In genomic region chr20:23245553-23246128, GRCh38 we compare ENCODE assay signal across 8 cellular contexts.
DNase-seq lines count a peak whose midpoint lies in the region; ATAC-seq, FAIRE-seq and TF ChIP-seq lines count a peak whose summit lies in the region.

No MANE protein-coding gene starts in this region.

- no peak for TF ChIP-seq POLR2A in breast epithelium (IDR thresholded peaks at IDR 0.05)
- no peak for TF ChIP-seq POLR2A in stomach (IDR thresholded peaks at IDR 0.05)

- no peaks in the 10 kb centered on the region for H4K20me1 ChIP-seq in astrocyte (ENCODE audit: insufficient read depth, low read length)

- H3K4me3 Mint-ChIP-seq in MCF 10A (ENCODE audit: unreplicated experiment) (no peak overlapping the region), astrocyte (ENCODE audit: unreplicated experiment) (no peak overlapping the region)

- H3K4me3 ChIP-seq in breast epithelium: no peak overlapping the region
- no peak overlapping the region for H3K4me3 ChIP-seq in astrocyte (ENCODE audit: insufficient read depth, low read depth, low read length)
- H3K4me3 ChIP-seq in stomach: no peak overlapping the region

- no peaks in the 10 kb centered on the region for H3K79me2 ChIP-seq in astrocyte (ENCODE audit: insufficient read depth, low read length)

- peak; percentile 63 for ATAC-seq in HG02571 (IDR thresholded peaks at IDR 0.05; ENCODE audit: unreplicated experiment)

- intact Hi-C loops in MCF 10A (cut with micrococcal nuclease) (no loop called here), breast epithelium (cut with DNase I; ENCODE audit: low total_unique reads) (no loop called here), stomach (cut with DNase I; ENCODE audit: low total_unique reads) (no loop called here)

- H3K27ac ChIP-seq in breast epithelium (peak overlapping the region in 1 of 2 donors; percentile 23), astrocyte (ENCODE audit: low read depth, low read length) (no peak overlapping the region), stomach (peak overlapping the region in 2 of 5 donors; percentile 68 to 76)

- CTCF ChIA-PET in MCF 10A (lab: Yijun Ruan, JAX): interaction anchor here (0.6 to 4.7 kb wide), 44 partner anchors 8 to 1794 kb away, joined by 3 to 53 read pairs (median 4); no protein-coding TSS in a partner anchor

- DNase-seq in MCF 10A (ENCODE audit: unreplicated experiment): peak; percentile 43
- no peak for DNase-seq in breast epithelium (ENCODE audit: low spot score in 2 of 2)
- peak; percentile 5 for DNase-seq in NCI-H146 (lab: John Stamatoyannopoulos, UW)
- DNase-seq in astrocyte (ENCODE audit: low read depth): no peak
- DNase-seq in iPS-NIHi11 (ENCODE audit: low spot score): peak; percentile 76
- peak; percentile 66 for DNase-seq in stomach
- DNase-seq in NCI-H2227 treated with DMSO at 0.1 percent for 48 hours (lab: John Stamatoyannopoulos, UW): no peak

- 33 to 48% (median 39%) methylated on average over 9 of the region's 9 CpGs for WGBS in stomach, 5 donors

- no peak overlapping the region for H3K9ac ChIP-seq in astrocyte (ENCODE audit: low read length)

- no peak overlapping the region for H3K27ac Mint-ChIP-seq in MCF 10A (ENCODE audit: low read depth, unreplicated experiment)
- H3K27ac Mint-ChIP-seq in astrocyte (ENCODE audit: unreplicated experiment): no peak overlapping the region

- no peak for TF ChIP-seq EP300 in stomach (IDR thresholded peaks at IDR 0.05)

- no peak overlapping the region for H2AFZ ChIP-seq in astrocyte (ENCODE audit: low read depth, low read length)

- no TSS peak for BruUV-seq in MCF 10A (replicated peaks; lab: Mats Ljungman, UMichigan)

- H3K27me3 Mint-ChIP-seq in MCF 10A (ENCODE audit: insufficient read depth, unreplicated experiment) (no peaks in the 10 kb centered on the region), astrocyte (ENCODE audit: low read depth, unreplicated experiment) (peaks cover 7% of the 10 kb centered on the region)

- H3K9me3 Mint-ChIP-seq in MCF 10A (ENCODE audit: unreplicated experiment): no peaks in the 10 kb centered on the region
- H3K9me3 Mint-ChIP-seq in astrocyte (ENCODE audit: unreplicated experiment): no peaks in the 10 kb centered on the region

- H3K27me3 ChIP-seq in breast epithelium (peaks cover 0 to 3% of the 10 kb centered on the region in 2 donors), astrocyte (ENCODE audit: insufficient read depth, low read length) (no peaks in the 10 kb centered on the region), stomach (peaks cover 0 to 5% (median 0%) of the 10 kb centered on the region in 3 donors)

- POLR2A ChIA-PET in MCF 10A (lab: Yijun Ruan, JAX): interaction anchor here (0.6 to 1.8 kb wide), 2 partner anchors 10 to 145 kb away, joined by 3 to 4 read pairs; no protein-coding TSS in a partner anchor

- FAIRE-seq in astrocyte (lab: Jason Lieb, UNC): peak; percentile 23

- H3K36me3 Mint-ChIP-seq in MCF 10A (ENCODE audit: insufficient read depth, unreplicated experiment) (no peaks in the 10 kb centered on the region), astrocyte (ENCODE audit: low read depth, unreplicated experiment) (no peaks in the 10 kb centered on the region)

- H3K4me1 ChIP-seq in breast epithelium: no peaks in the 10 kb centered on the region
- no peaks in the 10 kb centered on the region for H3K4me1 ChIP-seq in astrocyte (ENCODE audit: insufficient read depth, low read length)
- H3K4me1 ChIP-seq in stomach: peaks cover 0 to 19% (median 6%) of the 10 kb centered on the region in 4 donors

- H3K36me3 ChIP-seq in breast epithelium (no peaks in the 10 kb centered on the region), astrocyte (ENCODE audit: insufficient read depth, low read length) (no peaks in the 10 kb centered on the region), stomach (no peaks in the 10 kb centered on the region)

- H3K4me1 Mint-ChIP-seq in MCF 10A (ENCODE audit: insufficient read depth, unreplicated experiment) (no peaks in the 10 kb centered on the region), astrocyte (ENCODE audit: low read depth, unreplicated experiment) (no peaks in the 10 kb centered on the region)

- peak; percentile 36 for TF ChIP-seq CTCF in MCF 10A (IDR thresholded peaks at IDR 0.05; ENCODE audit: unreplicated experiment)
- no peak for TF ChIP-seq CTCF in breast epithelium (IDR thresholded peaks at IDR 0.05)
- TF ChIP-seq CTCF in astrocyte (IDR thresholded peaks at IDR 0.05; ENCODE audit: insufficient read depth, low read depth, low read length): peak; percentile 42
- peak in 3 of 7 experiments; percentile 33 to 42 (median 41) for TF ChIP-seq CTCF in stomach (IDR thresholded peaks at IDR 0.05)

- H3K4me2 ChIP-seq in astrocyte (ENCODE audit: low read length): no peak overlapping the region

- H3K9me3 ChIP-seq in breast epithelium (no peaks in the 10 kb centered on the region), astrocyte (ENCODE audit: insufficient read depth, low read depth, low read length) (no peaks in the 10 kb centered on the region), stomach (no peaks in the 10 kb centered on the region)

Comparison
In these comparisons a context has a peak if more than half of its experiments do, and no peak if none do; other contexts are left out.
1. DNase-seq: peak in MCF 10A (single experiment), NCI-H146 (single experiment), iPS-NIHi11 (single experiment) and stomach (single experiment); none in breast epithelium (0 of 2), astrocyte (single experiment) and NCI-H2227 treated with DMSO at 0.1 percent for 48 hours (single experiment).
2. CTCF ChIP-seq: peak in MCF 10A (single experiment) and astrocyte (single experiment); none in breast epithelium (0 of 3).